17 cellular contexts compared by ENCODE assay signal in genomic region chr1:98387701-98388100, GRCh38.
DNase-seq lines count a peak whose midpoint lies in the region; ATAC-seq and TF ChIP-seq lines count a peak whose summit lies in the region.
"Had no signal": no experiment of that assay in that cellular context is flagged by ENCODE, and none has a peak within 500 bp of the region (broad histone marks: within the 10 kb centered on the region; RNA-seq: fewer than 3 reads in every experiment).

No MANE protein-coding gene starts in this region.

- H3K4me3 ChIP-seq in fibroblast of villous mesenchyme (ENCODE audit: low read depth, low read length) = no peak overlapping the region
- H3K4me3 ChIP-seq: stomach, vagina had no signal

- H3K9me3 Mint-ChIP-seq in activated naive CD8-positive, alpha-beta T cell treated with anti-CD3 and anti-CD28 coated beads, Interleukin-2, amount 10 ng/mL, durations not matched to agents 7 days and 5 days = no peaks in the 10 kb centered on the region
- H3K9me3 Mint-ChIP-seq in activated naive CD8-positive, alpha-beta T cell treated with anti-CD3 and anti-CD28 coated beads for 36 hours = no peaks in the 10 kb centered on the region

- H3K9me3 ChIP-seq in T-helper 17 cell (ENCODE audit: control insufficient read depth, low read length, poor library complexity, severe bottlenecking) = no peaks in the 10 kb centered on the region
- H3K9me3 ChIP-seq: stomach, vagina had no signal

- H3K27ac Mint-ChIP-seq in activated naive CD8-positive, alpha-beta T cell treated with anti-CD3 and anti-CD28 coated beads, Interleukin-2, amount 10 ng/mL, durations not matched to agents 7 days and 5 days = peak overlapping the region; percentile 44
- H3K27ac Mint-ChIP-seq in activated naive CD8-positive, alpha-beta T cell treated with anti-CD3 and anti-CD28 coated beads for 36 hours = no peak overlapping the region
- peak overlapping the region; percentile 54 for H3K27ac Mint-ChIP-seq in T-helper 17 cell

- POLR2A ChIA-PET in activated naive CD8-positive, alpha-beta T cell treated with anti-CD3 and anti-CD28 coated beads, Interleukin-2, amount 10 ng/mL, durations not matched to agents 7 days and 5 days (lab: Charles Lee) = no interaction called here

- peak overlapping the region; percentile 70 for H3K4me3 Mint-ChIP-seq in activated naive CD8-positive, alpha-beta T cell treated with anti-CD3 and anti-CD28 coated beads, Interleukin-2, amount 10 ng/mL, durations not matched to agents 7 days and 5 days
- H3K4me3 Mint-ChIP-seq in activated naive CD8-positive, alpha-beta T cell treated with anti-CD3 and anti-CD28 coated beads for 36 hours = no peak overlapping the region
- H3K4me3 Mint-ChIP-seq in T-helper 17 cell = peak overlapping the region; percentile 67

- no peak for TF ChIP-seq CTCF in fibroblast of villous mesenchyme (IDR thresholded peaks at IDR 0.05; ENCODE audit: insufficient read depth, low read depth, low read length)

- peaks cover 14% of the 10 kb centered on the region for H3K4me1 Mint-ChIP-seq in activated naive CD8-positive, alpha-beta T cell treated with anti-CD3 and anti-CD28 coated beads, Interleukin-2, amount 10 ng/mL, durations not matched to agents 7 days and 5 days
- H3K4me1 Mint-ChIP-seq in activated naive CD8-positive, alpha-beta T cell treated with anti-CD3 and anti-CD28 coated beads for 36 hours = peaks cover 9% of the 10 kb centered on the region
- peaks cover 15% of the 10 kb centered on the region for H3K4me1 Mint-ChIP-seq in T-helper 17 cell

- no peak for DNase-seq in activated naive CD8-positive, alpha-beta T cell treated with anti-CD3 and anti-CD28 coated beads, Interleukin-2, amount 10 ng/mL, durations not matched to agents 7 days and 5 days
- no peak for DNase-seq in activated naive CD8-positive, alpha-beta T cell treated with anti-CD3 and anti-CD28 coated beads for 36 hours
- DNase-seq in T-helper 17 cell (no peak), fibroblast of villous mesenchyme (ENCODE audit: low read depth) (peak; percentile 5), occipital lobe (lab: John Stamatoyannopoulos, UW) (no peak), hypothalamus (lab: John Stamatoyannopoulos, UW) (no peak)
- DNase-seq in activated naive CD4-positive, alpha-beta T cell treated with Interleukin-2 at 50 U/mL for 16 hours = no peak
- DNase-seq: activated CD4-positive, alpha-beta T cell treated with anti-CD3 and anti-CD28 coated beads, Interleukin-2, amount 50 U/mL, for 1 hour; activated effector memory CD4-positive, alpha-beta T cell treated with anti-CD3 and anti-CD28 coated beads, Interleukin-2, amount 50 U/mL, for 16 hours; effector CD8-positive, alpha-beta T cell; Karpas-422; NCI-H187 treated with DMSO at 0.1 percent for 48 hours; NCI-H510A treated with DMSO at 0.1 percent for 48 hours; stomach had no signal

- ATAC-seq in activated naive CD8-positive, alpha-beta T cell treated with anti-CD3 and anti-CD28 coated beads, Interleukin-2, amount 10 ng/mL, durations not matched to agents 7 days and 5 days (ENCODE audit: low read depth) = no peak
- ATAC-seq in T-helper 17 cell (no peak), HG03442 (IDR thresholded peaks at IDR 0.05; ENCODE audit: unreplicated experiment) (no peak)
- ATAC-seq: Panc1 had no signal

- peaks cover 5% of the 10 kb centered on the region for H3K36me3 Mint-ChIP-seq in activated naive CD8-positive, alpha-beta T cell treated with anti-CD3 and anti-CD28 coated beads, Interleukin-2, amount 10 ng/mL, durations not matched to agents 7 days and 5 days
- H3K36me3 Mint-ChIP-seq in activated naive CD8-positive, alpha-beta T cell treated with anti-CD3 and anti-CD28 coated beads for 36 hours = no peaks in the 10 kb centered on the region
- peaks cover under 1% of the 10 kb centered on the region for H3K36me3 Mint-ChIP-seq in T-helper 17 cell (ENCODE audit: low read depth)

- H3K27me3 Mint-ChIP-seq in activated naive CD8-positive, alpha-beta T cell treated with anti-CD3 and anti-CD28 coated beads, Interleukin-2, amount 10 ng/mL, durations not matched to agents 7 days and 5 days = peaks cover 14% of the 10 kb centered on the region
- H3K27me3 Mint-ChIP-seq in activated naive CD8-positive, alpha-beta T cell treated with anti-CD3 and anti-CD28 coated beads for 36 hours = no peaks in the 10 kb centered on the region
- H3K27me3 Mint-ChIP-seq in T-helper 17 cell = no peaks in the 10 kb centered on the region
